12 cellular contexts compared by ENCODE assay signal in genomic region chr1:12039805-12040456, GRCh38. TPM values are rescaled to one million over a fixed set of nuclear protein-coding genes. Genes with fewer than 3 reads are reported as not detected.
A peak's percentile ranks its signal among the peaks of the same experiment; 100 is the strongest.
DNase-seq lines count a peak whose midpoint lies in the region; ATAC-seq, FAIRE-seq and TF ChIP-seq lines count a peak whose summit lies in the region.
"Not testable (repeated sequence)": the region's sequence is repeated elsewhere in the genome, so short reads cannot be mapped to it uniquely, and the experiment has no call there.
"Had no signal": no experiment of that assay in that cellular context is flagged by ENCODE, and none has a peak within 500 bp of the region (broad histone marks: within the 10 kb centered on the region; RNA-seq: fewer than 3 reads in every experiment).

No MANE protein-coding gene starts in this region.

- not testable (repeated sequence) for H4K20me1 ChIP-seq in OCI-LY3 (ENCODE audit: insufficient read depth, low read length); astrocyte (ENCODE audit: insufficient read depth, low read length)

- not testable (repeated sequence) for H2AFZ ChIP-seq in OCI-LY3 (ENCODE audit: low read depth, low read length); astrocyte (ENCODE audit: low read depth, low read length)

- H3K4me3 ChIP-seq in OCI-LY3 (ENCODE audit: low read length) = peak overlapping the region; percentile 19; the same call in 1 of the 2 replicates
- H3K4me3 ChIP-seq in astrocyte (ENCODE audit: insufficient read depth, low read depth, low read length) = not testable (repeated sequence)

- H3K36me3 ChIP-seq in OCI-LY3 (replicated peaks; ENCODE audit: low read depth, low read length); astrocyte (ENCODE audit: insufficient read depth, low read length): not testable (repeated sequence)

- H3K79me2 ChIP-seq in OCI-LY3 (ENCODE audit: low read length); astrocyte (ENCODE audit: insufficient read depth, low read length): not testable (repeated sequence)

- not testable (repeated sequence) for FAIRE-seq in astrocyte (lab: Jason Lieb, UNC)

- H3K4me1 ChIP-seq in OCI-LY3 (ENCODE audit: low read length) = peaks cover 44% of the 10 kb centered on the region
- H3K4me1 ChIP-seq in astrocyte (ENCODE audit: insufficient read depth, low read length) = peaks cover 14% of the 10 kb centered on the region

- H3K27ac ChIP-seq in OCI-LY3 (ENCODE audit: low read length) = peak overlapping the region; percentile 56
- H3K27ac ChIP-seq in astrocyte (ENCODE audit: low read depth, low read length) = not testable (repeated sequence)

- not testable (repeated sequence) for H3K36me3 Mint-ChIP-seq in astrocyte (ENCODE audit: low read depth, unreplicated experiment); stimulated activated memory B cell treated with anti-CD40 and anti-IgM and Interleukin-4, amounts not matched to agents 10 μg/mL and 1 μg/mL and 100 μg/mL, for 72 hours

- H3K27me3 ChIP-seq in OCI-LY3 (ENCODE audit: low read depth, low read length); astrocyte (ENCODE audit: insufficient read depth, low read length): not testable (repeated sequence)

- not testable (repeated sequence) for H3K27me3 Mint-ChIP-seq in astrocyte (ENCODE audit: low read depth, unreplicated experiment); stimulated activated memory B cell treated with anti-CD40 and anti-IgM and Interleukin-4, amounts not matched to agents 10 μg/mL and 1 μg/mL and 100 μg/mL, for 72 hours

- not testable (repeated sequence) for H3K9me3 ChIP-seq in OCI-LY3 (ENCODE audit: insufficient read depth, low read length); astrocyte (ENCODE audit: insufficient read depth, low read depth, low read length)

- peak overlapping the region; percentile 20; the same call in 1 of the 2 replicates for H3K9ac ChIP-seq in OCI-LY3 (ENCODE audit: low read length)
- not testable (repeated sequence) for H3K9ac ChIP-seq in astrocyte (ENCODE audit: low read length)

- not testable (repeated sequence) for H3K4me1 Mint-ChIP-seq in astrocyte (ENCODE audit: low read depth, unreplicated experiment)
- peaks cover 51% of the 10 kb centered on the region for H3K4me1 Mint-ChIP-seq in stimulated activated memory B cell treated with anti-CD40 and anti-IgM and Interleukin-4, amounts not matched to agents 10 μg/mL and 1 μg/mL and 100 μg/mL, for 72 hours

- ATAC-seq in GM18502 (IDR thresholded peaks at IDR 0.05; ENCODE audit: poor library complexity, unreplicated experiment) (peak; percentile 50), GM19452 (IDR thresholded peaks at IDR 0.05; ENCODE audit: unreplicated experiment) (peak; percentile 41), GM21786 (IDR thresholded peaks at IDR 0.05; ENCODE audit: unreplicated experiment) (peak; percentile 32), HG02973 (IDR thresholded peaks at IDR 0.05; ENCODE audit: unreplicated experiment) (peak; percentile 39), HG03354 (IDR thresholded peaks at IDR 0.05; ENCODE audit: poor library complexity, severe bottlenecking, unreplicated experiment) (peak; percentile 45)
- peak; percentile 84 for ATAC-seq in stimulated activated memory B cell treated with anti-CD40 and anti-IgM and Interleukin-4, amounts not matched to agents 10 μg/mL and 1 μg/mL and 100 μg/mL, for 72 hours

- H3K4me3 Mint-ChIP-seq in astrocyte (ENCODE audit: unreplicated experiment) = not testable (repeated sequence)
- H3K4me3 Mint-ChIP-seq in stimulated activated memory B cell treated with anti-CD40 and anti-IgM and Interleukin-4, amounts not matched to agents 10 μg/mL and 1 μg/mL and 100 μg/mL, for 72 hours = peak overlapping the region; percentile 26

- H3K4me2 ChIP-seq in OCI-LY3 (ENCODE audit: low read length) (peak overlapping the region; percentile 71), astrocyte (ENCODE audit: low read length) (peak overlapping the region; percentile 49)

- not testable (repeated sequence) for DNase-seq in astrocyte (ENCODE audit: low read depth)

- H3K9me3 Mint-ChIP-seq in astrocyte (ENCODE audit: unreplicated experiment); stimulated activated memory B cell treated with anti-CD40 and anti-IgM and Interleukin-4, amounts not matched to agents 10 μg/mL and 1 μg/mL and 100 μg/mL, for 72 hours: not testable (repeated sequence)

- TF ChIP-seq CTCF in OCI-LY3 (IDR thresholded peaks at IDR 0.05; ENCODE audit: low read depth, low read length); astrocyte (IDR thresholded peaks at IDR 0.05; ENCODE audit: insufficient read depth, low read depth, low read length): not testable (repeated sequence)

- not testable (repeated sequence) for H3K27ac Mint-ChIP-seq in astrocyte (ENCODE audit: unreplicated experiment)
- H3K27ac Mint-ChIP-seq in stimulated activated memory B cell treated with anti-CD40 and anti-IgM and Interleukin-4, amounts not matched to agents 10 μg/mL and 1 μg/mL and 100 μg/mL, for 72 hours = peak overlapping the region; percentile 94

RNA-seq across cellular contexts. Expression of gene MIIP, which starts 20.6 kb away (rescaled TPM):
- total RNA-seq in astrocyte = 29.1 and 33.8 TPM in 2 replicates

RNA-seq across cellular contexts. Expression of gene TNFRSF8, which starts 23.2 kb away (rescaled TPM):
- 0.16 and 0.22 TPM in 2 replicates for total RNA-seq in astrocyte
- total RNA-seq: CD4-positive, alpha-beta memory T cell; lung microvascular endothelial cell; renal cortical epithelial cell; RPMI7951 had no signal

RNA-seq across cellular contexts. Expression of gene MFN2, which starts 59.7 kb away (rescaled TPM):
- 74.0 and 75.5 TPM in 2 replicates for total RNA-seq in astrocyte

Comparison
In these comparisons a context has a peak if more than half of its experiments do, and no peak if none do; other contexts are left out.
1. ATAC-seq: peak in every context shown above with its lines; median percentile 84 in stimulated activated memory B cell treated with anti-CD40 and anti-IgM and Interleukin-4, amounts not matched to agents 10 μg/mL and 1 μg/mL and 100 μg/mL, for 72 hours; 50 in GM18502; 45 in HG03354; 41 in GM19452; 39 in HG02973; 32 in GM21786.